In the genomic region with DNA sequence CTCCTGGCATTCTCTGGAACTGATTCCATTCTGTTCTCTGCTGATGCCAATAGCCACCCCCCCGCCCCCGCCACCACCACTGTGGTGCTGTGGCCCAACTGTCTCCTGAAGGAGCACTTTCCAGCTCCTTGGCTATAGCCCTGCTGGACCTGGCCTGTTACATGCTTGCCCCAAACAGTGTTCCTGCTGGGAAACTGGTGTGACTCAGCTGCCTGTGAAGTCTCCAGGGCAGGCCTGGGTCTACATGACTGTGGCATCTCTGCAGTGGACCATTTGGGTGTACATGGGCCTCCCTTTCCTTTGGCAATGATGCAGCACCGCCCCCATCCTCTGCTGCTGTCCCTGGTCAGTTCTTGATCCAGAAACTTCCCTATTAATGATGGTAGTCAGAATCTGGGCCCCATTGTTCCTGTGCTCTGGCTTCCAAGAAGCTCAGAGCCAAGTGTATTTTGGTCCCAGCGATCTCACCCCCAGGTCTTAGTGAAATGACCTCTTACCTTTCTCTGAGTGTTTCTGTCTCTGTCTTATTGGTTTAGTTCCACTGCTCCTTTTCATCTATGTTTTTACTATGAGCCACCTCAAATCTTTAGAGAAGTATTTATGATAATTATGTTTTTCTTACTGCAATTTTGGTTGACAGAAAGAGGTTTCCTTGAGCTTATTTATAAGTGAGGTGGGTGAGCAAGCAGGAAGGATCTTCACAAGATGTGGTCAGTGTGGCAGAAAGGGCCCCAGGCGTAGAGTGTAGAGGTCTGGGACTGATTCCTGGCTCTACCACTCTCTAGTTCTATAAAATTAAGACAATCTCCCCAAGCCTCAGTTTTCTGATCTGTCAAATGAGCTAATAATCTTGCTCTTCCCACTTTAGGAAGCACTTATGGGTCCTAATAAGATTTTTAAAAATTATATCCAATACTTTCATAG, we compare ENCODE assay signal across 15 cellular contexts.
"Had no signal": no experiment of that assay in that cellular context is flagged by ENCODE, and none has a peak within 500 bp of the region (broad histone marks: within the 10 kb centered on the region; RNA-seq: fewer than 3 reads in every experiment).

No MANE protein-coding gene starts in this region.

- H3K27ac Mint-ChIP-seq: activated CD4-positive, alpha-beta memory T cell treated with anti-CD3 and anti-CD28 coated beads for 36 hours; activated naive CD8-positive, alpha-beta T cell treated with anti-CD3 and anti-CD28 coated beads, Interleukin-2, amount 10 ng/mL, durations not matched to agents 7 days and 5 days; memory B cell; nephron progenitor cell; stimulated activated naive CD8-positive, alpha-beta T cell treated with anti-CD3 and anti-CD28 coated beads, Interleukin-15, amount 100 ng/mL, for 72 hours had no signal

- H3K4me1 ChIP-seq: colonic mucosa had no signal

- H3K4me3 ChIP-seq: colonic mucosa, thoracic aorta had no signal

- H3K9me3 ChIP-seq: colonic mucosa, thoracic aorta had no signal

- H3K4me1 Mint-ChIP-seq: memory B cell, nephron progenitor cell had no signal

- H3K9me3 Mint-ChIP-seq: activated CD4-positive, alpha-beta memory T cell treated with anti-CD3 and anti-CD28 coated beads for 36 hours; activated naive CD8-positive, alpha-beta T cell treated with anti-CD3 and anti-CD28 coated beads, Interleukin-2, amount 10 ng/mL, durations not matched to agents 7 days and 5 days; memory B cell; stimulated activated naive CD8-positive, alpha-beta T cell treated with anti-CD3 and anti-CD28 coated beads, Interleukin-15, amount 100 ng/mL, for 72 hours had no signal

- FAIRE-seq: endothelial cell of umbilical vein had no signal

- H3K36me3 Mint-ChIP-seq: activated CD4-positive, alpha-beta memory T cell treated with anti-CD3 and anti-CD28 coated beads for 36 hours; activated naive CD8-positive, alpha-beta T cell treated with anti-CD3 and anti-CD28 coated beads, Interleukin-2, amount 10 ng/mL, durations not matched to agents 7 days and 5 days; memory B cell had no signal

- H3K27me3 ChIP-seq: colonic mucosa had no signal

- H3K4me3 Mint-ChIP-seq: activated CD4-positive, alpha-beta memory T cell treated with anti-CD3 and anti-CD28 coated beads for 36 hours; activated naive CD8-positive, alpha-beta T cell treated with anti-CD3 and anti-CD28 coated beads, Interleukin-2, amount 10 ng/mL, durations not matched to agents 7 days and 5 days; memory B cell; nephron progenitor cell; stimulated activated naive CD8-positive, alpha-beta T cell treated with anti-CD3 and anti-CD28 coated beads, Interleukin-15, amount 100 ng/mL, for 72 hours had no signal

- DNase-seq: activated CD4-positive, alpha-beta memory T cell treated with anti-CD3 and anti-CD28 coated beads for 36 hours; activated gamma-delta T cell treated with Interleukin-2 at 50 U/mL for 16 hours; activated naive CD8-positive, alpha-beta T cell treated with anti-CD3 and anti-CD28 coated beads, Interleukin-2, amount 10 ng/mL, durations not matched to agents 7 days and 5 days; activated T-cell treated with anti-CD3 and anti-CD28 coated beads, Interleukin-2, amount 50 U/mL, for 48 hours; colonic mucosa; effector CD4-positive, alpha-beta T cell; nephron progenitor cell; stimulated activated CD4-positive, alpha-beta T cell treated with anti-CD3 and anti-CD28 coated beads, Interleukin-15, amount 100 ng/mL, for 24 hours; stimulated activated CD4-positive, alpha-beta T cell treated with anti-CD3 and anti-CD28 coated beads, Interleukin-4, amount 100 ng/mL, for 24 hours; stimulated activated naive CD8-positive, alpha-beta T cell treated with anti-CD3 and anti-CD28 coated beads, Interleukin-15, amount 100 ng/mL, for 72 hours; T-helper 9 cell had no signal

- H3K27ac ChIP-seq: colonic mucosa had no signal

- H3K27me3 Mint-ChIP-seq: activated CD4-positive, alpha-beta memory T cell treated with anti-CD3 and anti-CD28 coated beads for 36 hours; activated naive CD8-positive, alpha-beta T cell treated with anti-CD3 and anti-CD28 coated beads, Interleukin-2, amount 10 ng/mL, durations not matched to agents 7 days and 5 days; stimulated activated naive CD8-positive, alpha-beta T cell treated with anti-CD3 and anti-CD28 coated beads, Interleukin-15, amount 100 ng/mL, for 72 hours had no signal

- ATAC-seq: left lobe of liver; stimulated activated naive CD8-positive, alpha-beta T cell treated with anti-CD3 and anti-CD28 coated beads, Interleukin-15, amount 100 ng/mL, for 72 hours had no signal

- H3K36me3 ChIP-seq: colonic mucosa, thoracic aorta had no signal
